In the genomic region with DNA sequence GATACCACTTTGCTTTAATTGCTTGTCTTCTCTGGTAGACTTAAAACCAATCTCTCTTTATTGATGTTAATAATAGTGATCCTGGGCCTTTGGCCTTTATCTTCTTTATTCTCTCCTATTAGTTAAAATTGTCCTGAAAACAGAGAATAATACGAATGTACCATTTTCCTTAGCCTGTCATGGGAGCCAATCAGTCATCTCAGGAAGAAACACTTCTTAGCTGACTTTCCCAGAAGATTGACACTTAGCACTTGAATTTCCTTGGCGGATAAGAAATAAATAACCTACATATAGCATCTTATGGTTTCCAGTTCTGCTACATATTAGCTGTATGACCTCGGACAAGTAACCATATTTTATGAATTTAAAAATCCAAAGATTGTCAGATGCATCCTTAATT, we compare ENCODE assay signal across 1 cellular context.
TF ChIP-seq lines count a peak whose summit lies in the region.

No MANE protein-coding gene starts in this region.

TF ChIP-seq in neural cell, 6 proteins besides CTCF, POLR2A, EP300 and RAD21 (continued from another document):
- TF ChIP-seq, protein P1, sequence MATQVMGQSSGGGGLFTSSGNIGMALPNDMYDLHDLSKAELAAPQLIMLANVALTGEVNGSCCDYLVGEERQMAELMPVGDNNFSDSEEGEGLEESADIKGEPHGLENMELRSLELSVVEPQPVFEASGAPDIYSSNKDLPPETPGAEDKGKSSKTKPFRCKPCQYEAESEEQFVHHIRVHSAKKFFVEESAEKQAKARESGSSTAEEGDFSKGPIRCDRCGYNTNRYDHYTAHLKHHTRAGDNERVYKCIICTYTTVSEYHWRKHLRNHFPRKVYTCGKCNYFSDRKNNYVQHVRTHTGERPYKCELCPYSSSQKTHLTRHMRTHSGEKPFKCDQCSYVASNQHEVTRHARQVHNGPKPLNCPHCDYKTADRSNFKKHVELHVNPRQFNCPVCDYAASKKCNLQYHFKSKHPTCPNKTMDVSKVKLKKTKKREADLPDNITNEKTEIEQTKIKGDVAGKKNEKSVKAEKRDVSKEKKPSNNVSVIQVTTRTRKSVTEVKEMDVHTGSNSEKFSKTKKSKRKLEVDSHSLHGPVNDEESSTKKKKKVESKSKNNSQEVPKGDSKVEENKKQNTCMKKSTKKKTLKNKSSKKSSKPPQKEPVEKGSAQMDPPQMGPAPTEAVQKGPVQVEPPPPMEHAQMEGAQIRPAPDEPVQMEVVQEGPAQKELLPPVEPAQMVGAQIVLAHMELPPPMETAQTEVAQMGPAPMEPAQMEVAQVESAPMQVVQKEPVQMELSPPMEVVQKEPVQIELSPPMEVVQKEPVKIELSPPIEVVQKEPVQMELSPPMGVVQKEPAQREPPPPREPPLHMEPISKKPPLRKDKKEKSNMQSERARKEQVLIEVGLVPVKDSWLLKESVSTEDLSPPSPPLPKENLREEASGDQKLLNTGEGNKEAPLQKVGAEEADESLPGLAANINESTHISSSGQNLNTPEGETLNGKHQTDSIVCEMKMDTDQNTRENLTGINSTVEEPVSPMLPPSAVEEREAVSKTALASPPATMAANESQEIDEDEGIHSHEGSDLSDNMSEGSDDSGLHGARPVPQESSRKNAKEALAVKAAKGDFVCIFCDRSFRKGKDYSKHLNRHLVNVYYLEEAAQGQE (IDR thresholded peaks at IDR 0.05; ENCODE audit: borderline replicate concordance) = peak; percentile 97
- TF ChIP-seq SMC3 (conservative IDR thresholded peaks at IDR 0.05; ENCODE audit: poor library complexity) = peak; percentile 16
